In the genomic region with DNA sequence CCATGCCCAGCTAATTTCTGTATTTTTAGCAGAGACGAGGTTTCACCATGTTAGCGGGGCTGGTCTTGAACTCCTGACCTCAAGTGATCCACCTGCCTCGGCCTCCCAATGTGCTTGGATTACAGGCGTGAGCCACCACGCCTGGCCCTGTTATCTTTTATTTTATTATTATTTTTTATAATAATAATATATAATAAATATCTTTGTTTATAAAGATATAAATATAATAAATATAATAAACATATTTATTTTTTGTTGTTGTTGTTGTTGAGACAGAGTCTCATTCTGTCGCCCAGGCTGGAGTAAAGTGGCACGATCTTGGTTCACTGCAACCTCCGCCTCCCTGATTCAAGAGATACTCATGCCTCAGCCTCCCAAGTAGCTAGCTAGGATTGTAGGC, we compare ENCODE assay signal across 27 cellular contexts. TPM values are rescaled to one million over a fixed set of nuclear protein-coding genes. Genes with fewer than 3 reads are reported as not detected.
DNase-seq lines count a peak whose midpoint lies in the region; ATAC-seq and TF ChIP-seq lines count a peak whose summit lies in the region.
"Had no signal": no experiment of that assay in that cellular context is flagged by ENCODE, and none has a peak within 500 bp of the region (broad histone marks: within the 10 kb centered on the region; RNA-seq: fewer than 3 reads in every experiment).

No MANE protein-coding gene starts in this region.

- intact Hi-C loops in activated T-helper 2 cell treated with anti-CD3 and anti-CD28 coated beads, Interferon-gamma antibody, Interleukin-2, Interleukin-4, amounts not matched to agents 10 μg/mL and 5 μg/mL and 100 μg/mL, durations not matched to agents 14 hours and 24 hours and 36 hours (cut with micrococcal nuclease) = no loop called here
- intact Hi-C loops in psoas muscle (cut with DNase I) = no loop called here
- intact Hi-C loops in A673 (cut with micrococcal nuclease; ENCODE audit: unreplicated experiment) = no loop called here

- no peak overlapping the region for H2AFZ ChIP-seq in MM.1S (ENCODE audit: low read length)

- H3K9me3 Mint-ChIP-seq in activated CD8-positive, alpha-beta memory T cell treated with anti-CD3 and anti-CD28 coated beads, Interleukin-2, amount 10 ng/mL, durations not matched to agents 7 days and 5 days (ENCODE audit: low read depth) = no peaks in the 10 kb centered on the region
- H3K9me3 Mint-ChIP-seq in activated T-helper 2 cell treated with anti-CD3 and anti-CD28 coated beads, Interferon-gamma antibody, Interleukin-2, Interleukin-4, amounts not matched to agents 10 μg/mL and 5 μg/mL and 100 μg/mL, durations not matched to agents 14 hours and 24 hours and 36 hours = no peaks in the 10 kb centered on the region
- no peaks in the 10 kb centered on the region for H3K9me3 Mint-ChIP-seq in endothelial cell (ENCODE audit: unreplicated experiment)
- H3K9me3 Mint-ChIP-seq: type B pancreatic cell had no signal

- H3K27me3 Mint-ChIP-seq in activated CD8-positive, alpha-beta memory T cell treated with anti-CD3 and anti-CD28 coated beads, Interleukin-2, amount 10 ng/mL, durations not matched to agents 7 days and 5 days = no peaks in the 10 kb centered on the region
- no peaks in the 10 kb centered on the region for H3K27me3 Mint-ChIP-seq in activated T-helper 2 cell treated with anti-CD3 and anti-CD28 coated beads, Interferon-gamma antibody, Interleukin-2, Interleukin-4, amounts not matched to agents 10 μg/mL and 5 μg/mL and 100 μg/mL, durations not matched to agents 14 hours and 24 hours and 36 hours (ENCODE audit: low read depth)
- H3K27me3 Mint-ChIP-seq in endothelial cell (ENCODE audit: unreplicated experiment) = peaks cover 2% of the 10 kb centered on the region

- peaks cover 35% of the 10 kb centered on the region for H3K4me1 ChIP-seq in MM.1S (ENCODE audit: low read length)
- peaks cover 77% of the 10 kb centered on the region for H3K4me1 ChIP-seq in psoas muscle
- no peaks in the 10 kb centered on the region for H3K4me1 ChIP-seq in A673 (ENCODE audit: insufficient read depth, low read length, poor library complexity, severe bottlenecking)
- H3K4me1 ChIP-seq: BE2C had no signal

- H3K4me3 Mint-ChIP-seq in activated CD8-positive, alpha-beta memory T cell treated with anti-CD3 and anti-CD28 coated beads, Interleukin-2, amount 10 ng/mL, durations not matched to agents 7 days and 5 days = no peak overlapping the region
- H3K4me3 Mint-ChIP-seq in activated T-helper 2 cell treated with anti-CD3 and anti-CD28 coated beads, Interferon-gamma antibody, Interleukin-2, Interleukin-4, amounts not matched to agents 10 μg/mL and 5 μg/mL and 100 μg/mL, durations not matched to agents 14 hours and 24 hours and 36 hours (ENCODE audit: low read depth) = no peak overlapping the region
- no peak overlapping the region for H3K4me3 Mint-ChIP-seq in endothelial cell (ENCODE audit: unreplicated experiment)

- POLR2A ChIA-PET in A673 (lab: Charles Lee; ENCODE audit: low non-redundant PET) = interaction anchor here (0.6 kb wide), 1 partner anchor 232 kb away, joined by 4 read pairs; no protein-coding TSS in a partner anchor

- H3K27ac Mint-ChIP-seq in activated CD8-positive, alpha-beta memory T cell treated with anti-CD3 and anti-CD28 coated beads, Interleukin-2, amount 10 ng/mL, durations not matched to agents 7 days and 5 days = peak overlapping the region; percentile 90
- H3K27ac Mint-ChIP-seq in activated T-helper 2 cell treated with anti-CD3 and anti-CD28 coated beads, Interferon-gamma antibody, Interleukin-2, Interleukin-4, amounts not matched to agents 10 μg/mL and 5 μg/mL and 100 μg/mL, durations not matched to agents 14 hours and 24 hours and 36 hours = peak overlapping the region; percentile 50
- no peak overlapping the region for H3K27ac Mint-ChIP-seq in endothelial cell (ENCODE audit: unreplicated experiment)

- CTCF ChIA-PET in activated CD8-positive, alpha-beta memory T cell treated with anti-CD3 and anti-CD28 coated beads, Interleukin-2, amount 10 ng/mL, durations not matched to agents 7 days and 5 days (lab: Charles Lee) = interaction anchor here (0.6 to 7.8 kb wide), 12 partner anchors 9 to 1098 kb away, joined by 3 to 83 read pairs (median 16); a partner anchor contains a TSS
- CTCF ChIA-PET in A673 (lab: Charles Lee) = no interaction called here

- no TSS peak for BruUV-seq in A673 (replicated peaks; lab: Mats Ljungman, UMichigan)

- no peak for TF ChIP-seq CTCF in MM.1S (IDR thresholded peaks at IDR 0.05; ENCODE audit: low read length)
- TF ChIP-seq CTCF in psoas muscle (IDR thresholded peaks at IDR 0.05) = no peak
- TF ChIP-seq CTCF in A673 (conservative IDR thresholded peaks at IDR 0.05; ENCODE audit: low read depth, low read length) = no peak
- TF ChIP-seq CTCF in endothelial cell (IDR thresholded peaks at IDR 0.05; ENCODE audit: unreplicated experiment) = no peak

- no peaks in the 10 kb centered on the region for H3K36me3 ChIP-seq in MM.1S (replicated peaks; ENCODE audit: insufficient read depth, low read length)
- no peaks in the 10 kb centered on the region for H3K36me3 ChIP-seq in psoas muscle (ENCODE audit: insufficient read depth in 1 of 2, low read depth in 1 of 2)
- H3K36me3 ChIP-seq in A673 (ENCODE audit: insufficient read depth, low read length, poor library complexity, severe bottlenecking) = no peaks in the 10 kb centered on the region
- H3K36me3 ChIP-seq: BE2C, lower lobe of right lung, ovary, spleen had no signal

- no peak for DNase-seq in activated CD8-positive, alpha-beta memory T cell treated with anti-CD3 and anti-CD28 coated beads, Interleukin-2, amount 10 ng/mL, durations not matched to agents 7 days and 5 days
- DNase-seq in activated CD8-positive, alpha-beta memory T cell treated with anti-CD3 and anti-CD28 coated beads, Interleukin-2, amount 50 U/mL, for 4 hours = no peak
- DNase-seq in MM.1S (no peak), psoas muscle (peak in 1 of 2 donors; percentile 26), A673 (ENCODE audit: low spot score) (no peak), medulla oblongata (ENCODE audit: extremely low spot score) (no peak), endothelial cell (ENCODE audit: low spot score) (no peak)
- DNase-seq in activated T-helper 2 cell treated with anti-CD3 and anti-CD28 coated beads, Interferon-gamma antibody, Interleukin-2, Interleukin-4, amounts not matched to agents 10 μg/mL and 5 μg/mL and 100 μg/mL, durations not matched to agents 14 hours and 24 hours and 36 hours (ENCODE audit: low spot score) = no peak
- DNase-seq: ACHN; activated CD8-positive, alpha-beta memory T cell treated with anti-CD3 and anti-CD28 coated beads, Interleukin-2, amount 50 U/mL, for 48 hours; activated gamma-delta T cell treated with Interleukin-2 at 50 U/mL for 16 hours; amygdala; BE2C; COR-L47; effector CD4-positive, alpha-beta T cell; IMR-90; kidney glomerular epithelial cell; lower lobe of right lung; NCI-H1105; NCI-H187 treated with DMSO at 0.1 percent for 48 hours; NCI-H2171 treated with DMSO at 0.1 percent for 48 hours; NCI-H524 treated with DMSO at 0.1 percent for 48 hours; ovary; SIG-M5; spleen had no signal

- H3K9ac ChIP-seq in MM.1S (ENCODE audit: low read length) = peak overlapping the region; percentile 27; the same call in 1 of the 2 replicates

- H3K9me3 ChIP-seq in MM.1S (replicated peaks; ENCODE audit: insufficient read depth, low read length) (no peaks in the 10 kb centered on the region), psoas muscle (no peaks in the 10 kb centered on the region), A673 (ENCODE audit: low read depth, low read length, poor library complexity, severe bottlenecking) (no peaks in the 10 kb centered on the region)
- H3K9me3 ChIP-seq: BE2C, lower lobe of right lung, ovary, spleen had no signal

- peaks cover 1% of the 10 kb centered on the region for H3K36me3 Mint-ChIP-seq in activated CD8-positive, alpha-beta memory T cell treated with anti-CD3 and anti-CD28 coated beads, Interleukin-2, amount 10 ng/mL, durations not matched to agents 7 days and 5 days
- no peaks in the 10 kb centered on the region for H3K36me3 Mint-ChIP-seq in activated T-helper 2 cell treated with anti-CD3 and anti-CD28 coated beads, Interferon-gamma antibody, Interleukin-2, Interleukin-4, amounts not matched to agents 10 μg/mL and 5 μg/mL and 100 μg/mL, durations not matched to agents 14 hours and 24 hours and 36 hours (ENCODE audit: low read depth)
- H3K36me3 Mint-ChIP-seq in endothelial cell (ENCODE audit: low read depth, unreplicated experiment) = no peaks in the 10 kb centered on the region
- H3K36me3 Mint-ChIP-seq: type B pancreatic cell had no signal

- peaks cover 28% of the 10 kb centered on the region for H3F3A ChIP-seq in MM.1S (ENCODE audit: insufficient read depth, low read length)

- H3K4me1 Mint-ChIP-seq in activated CD8-positive, alpha-beta memory T cell treated with anti-CD3 and anti-CD28 coated beads, Interleukin-2, amount 10 ng/mL, durations not matched to agents 7 days and 5 days = peaks cover 77% of the 10 kb centered on the region
- peaks cover 61% of the 10 kb centered on the region for H3K4me1 Mint-ChIP-seq in activated T-helper 2 cell treated with anti-CD3 and anti-CD28 coated beads, Interferon-gamma antibody, Interleukin-2, Interleukin-4, amounts not matched to agents 10 μg/mL and 5 μg/mL and 100 μg/mL, durations not matched to agents 14 hours and 24 hours and 36 hours (ENCODE audit: low read depth)
- peaks cover 10% of the 10 kb centered on the region for H3K4me1 Mint-ChIP-seq in endothelial cell (ENCODE audit: unreplicated experiment)

- ATAC-seq in activated CD8-positive, alpha-beta memory T cell treated with anti-CD3 and anti-CD28 coated beads, Interleukin-2, amount 10 ng/mL, durations not matched to agents 7 days and 5 days = no peak
- no peak for ATAC-seq in psoas muscle

- no peaks in the 10 kb centered on the region for H3K79me2 ChIP-seq in MM.1S (ENCODE audit: low read length)

- 77 to 80% (median 77%) methylated on average over 8 of the region's 8 CpGs for WGBS in psoas muscle, 3 donors

- no peaks in the 10 kb centered on the region for H3K27me3 ChIP-seq in MM.1S (replicated peaks; ENCODE audit: insufficient read depth, low read length)
- no peaks in the 10 kb centered on the region for H3K27me3 ChIP-seq in psoas muscle (ENCODE audit: insufficient read depth in 3 of 3, low read length in 2 of 3)
- H3K27me3 ChIP-seq in A673 (replicated peaks; ENCODE audit: insufficient read depth, low read depth, low read length, poor library complexity) = peaks cover 16% of the 10 kb centered on the region
- H3K27me3 ChIP-seq: ovary had no signal

- H3K9me2 ChIP-seq in MM.1S (replicated peaks; ENCODE audit: insufficient read depth, low read length) = no peaks in the 10 kb centered on the region

- no peak overlapping the region for H3K4me3 ChIP-seq in MM.1S (ENCODE audit: low read length)
- H3K4me3 ChIP-seq in psoas muscle = no peak overlapping the region
- H3K4me3 ChIP-seq in A673 (ENCODE audit: low read depth, low read length, poor library complexity, severe bottlenecking) = no peak overlapping the region
- H3K4me3 ChIP-seq: lower lobe of right lung, ovary, spleen had no signal

- no peak overlapping the region; the same call in 1 of the 2 replicates for H3K4me2 ChIP-seq in MM.1S (ENCODE audit: low read depth, low read length)

- no peaks in the 10 kb centered on the region for H4K20me1 ChIP-seq in MM.1S (ENCODE audit: insufficient read depth, low read length)

- peak overlapping the region; percentile 90; the same call in 1 of the 2 replicates for H3K27ac ChIP-seq in MM.1S (ENCODE audit: low read length)
- H3K27ac ChIP-seq in psoas muscle = peak overlapping the region; percentile 86
- no peak overlapping the region for H3K27ac ChIP-seq in A673 (ENCODE audit: low read depth, low read length, poor library complexity, severe bottlenecking)
- H3K27ac ChIP-seq: epithelial cell of prostate, lower lobe of right lung, ovary had no signal

RNA-seq across cellular contexts. Expression of a gene that starts 7.0 kb away (rescaled TPM):
- 100 to 1,000 TPM in 1 of 2 experiments, 10 to 100 TPM in 1; 73.0 to 148 TPM for total RNA-seq in activated CD8-positive, alpha-beta memory T cell treated with anti-CD3 and anti-CD28 coated beads, Interleukin-2, amount 10 ng/mL, durations not matched to agents 7 days and 5 days
- total RNA-seq in activated T-helper 2 cell treated with anti-CD3 and anti-CD28 coated beads, Interferon-gamma antibody, Interleukin-2, Interleukin-4, amounts not matched to agents 10 μg/mL and 5 μg/mL and 100 μg/mL, durations not matched to agents 14 hours and 24 hours and 36 hours = 34.3 and 34.9 TPM in 2 replicates
- total RNA-seq in psoas muscle (10 to 100 TPM; 35.0 to 76.5 (median 60.0) TPM), A673 (2021) (0.56 and 0.70 TPM in 2 replicates), endothelial cell (ENCODE audit: unreplicated experiment) (18.7 TPM)
- 10 to 100 TPM; 14.9 to 90.1 (median 73.9) TPM for polyA plus RNA-seq in psoas muscle

RNA-seq across cellular contexts. Expression of a gene that starts 17.8 kb away (rescaled TPM):
- 100 to 1,000 TPM; 260 to 406 TPM for total RNA-seq in activated CD8-positive, alpha-beta memory T cell treated with anti-CD3 and anti-CD28 coated beads, Interleukin-2, amount 10 ng/mL, durations not matched to agents 7 days and 5 days
- total RNA-seq in activated T-helper 2 cell treated with anti-CD3 and anti-CD28 coated beads, Interferon-gamma antibody, Interleukin-2, Interleukin-4, amounts not matched to agents 10 μg/mL and 5 μg/mL and 100 μg/mL, durations not matched to agents 14 hours and 24 hours and 36 hours = 204 and 212 TPM in 2 replicates
- total RNA-seq in psoas muscle = 100 to 1,000 TPM in 3 of 4 donors, 10 to 100 TPM in 1; 55.2 to 414 (median 183) TPM
- 100 to 1,000 TPM in 2 of 3 donors, 10 to 100 TPM in 1; 68.2 to 145 (median 120) TPM for polyA plus RNA-seq in psoas muscle
- 45.7 and 46.5 TPM in 2 replicates for total RNA-seq in A673 (2021)
- 90.4 TPM for total RNA-seq in endothelial cell (ENCODE audit: unreplicated experiment)

Comparison
In these comparisons a context has a peak if more than half of its experiments do, and no peak if none do; other contexts are left out.
1. RNA of a gene that starts 7.0 kb away (total RNA-seq): 73.0 to 148 TPM in activated CD8-positive, alpha-beta memory T cell treated with anti-CD3 and anti-CD28 coated beads, Interleukin-2, amount 10 ng/mL, durations not matched to agents 7 days and 5 days, 35.0 to 76.5 TPM in psoas muscle, 34.3 to 34.9 TPM in activated T-helper 2 cell treated with anti-CD3 and anti-CD28 coated beads, Interferon-gamma antibody, Interleukin-2, Interleukin-4, amounts not matched to agents 10 μg/mL and 5 μg/mL and 100 μg/mL, durations not matched to agents 14 hours and 24 hours and 36 hours and 18.7 TPM in endothelial cell (single experiment); 0.56 to 0.70 TPM in A673; every median in the first group is over 10 times any median in the second.